In genomic region chr16:30526137-30526822, GRCh38 we compare ENCODE assay signal across 1 cellular context.
TF ChIP-seq lines count a peak whose summit lies in the region.

TSS of gene ZNF768 (minus strand) at chr16:30526566. CDS start at chr16:30526413, 153 bp downstream.

TF ChIP-seq in HEK293, 187 proteins besides CTCF, POLR2A, EP300 and RAD21 (continued from another document):
- TF ChIP-seq SP3 (tag by site-specific recombination; IDR thresholded peaks at IDR 0.05) (peak; percentile 46; the same call in 1 of the 2 replicates), SP7 (tag by site-specific recombination; IDR thresholded peaks at IDR 0.05) (no peak), ATF2 (tag by site-specific recombination; IDR thresholded peaks at IDR 0.05; ENCODE audit: low read depth) (no peak), KLF17 (tag by site-specific recombination; IDR thresholded peaks at IDR 0.05) (peak; percentile 65; the same call in 1 of the 2 replicates), ZNF488 (tag by site-specific recombination; IDR thresholded peaks at IDR 0.05) (no peak), PATZ1 (tag by site-specific recombination; IDR thresholded peaks at IDR 0.05) (peak; percentile 53), GLIS1 (tag by site-specific recombination; IDR thresholded peaks at IDR 0.05) (no peak), ZNF23 (tag by site-specific recombination; IDR thresholded peaks at IDR 0.05; ENCODE audit: borderline replicate concordance) (no peak), ZNF133 (tag by site-specific recombination; IDR thresholded peaks at IDR 0.05) (no peak), ZNF184 (tag by site-specific recombination; IDR thresholded peaks at IDR 0.05) (0 out of 2 replicates have a peak, but pooled peaks have one; percentile 20), ZFP41 (tag by site-specific recombination; IDR thresholded peaks at IDR 0.05; ENCODE audit: borderline replicate concordance) (no peak), ZNF596 (tag by site-specific recombination; IDR thresholded peaks at IDR 0.05) (no peak), ZNF280C (tag by site-specific recombination; IDR thresholded peaks at IDR 0.05) (no peak), ZNF830 (tag by site-specific recombination; IDR thresholded peaks at IDR 0.05; ENCODE audit: low read depth) (no peak), REST (tag by site-specific recombination; IDR thresholded peaks at IDR 0.05) (peak; percentile 98), SP2 (tag by site-specific recombination; IDR thresholded peaks at IDR 0.05) (peak; percentile 33), ZNF747 (tag by site-specific recombination; IDR thresholded peaks at IDR 0.05) (no peak), ZNF239 (tag by site-specific recombination; IDR thresholded peaks at IDR 0.05) (no peak), ZNF423 (tag by site-specific recombination; IDR thresholded peaks at IDR 0.05) (no peak), ZNF629 (tag by site-specific recombination; IDR thresholded peaks at IDR 0.05) (peak; percentile 23; the same call in 1 of the 2 replicates), SCRT2 (tag by site-specific recombination; IDR thresholded peaks at IDR 0.05) (no peak), ZIC2 (tag by site-specific recombination; IDR thresholded peaks at IDR 0.05) (no peak), ZNF785 (tag by site-specific recombination; IDR thresholded peaks at IDR 0.05) (no peak), ZFP3 (tag by site-specific recombination; IDR thresholded peaks at IDR 0.05; ENCODE audit: low read depth) (no peak), ZFP37 (tag by site-specific recombination; IDR thresholded peaks at IDR 0.05) (no peak), KLF10 (tag by site-specific recombination; IDR thresholded peaks at IDR 0.05) (no peak; the same call in 1 of the 2 replicates), ZNF837 (tag by site-specific recombination; IDR thresholded peaks at IDR 0.05) (no peak), HOXD13 (CRISPR knock-in tag; IDR thresholded peaks at IDR 0.05; ENCODE audit: borderline replicate concordance) (no peak), FEZF1 (tag by site-specific recombination; IDR thresholded peaks at IDR 0.05) (no peak), ZNF76 (tag by site-specific recombination; IDR thresholded peaks at IDR 0.05; ENCODE audit: borderline replicate concordance, low read depth) (peak; percentile 23; the same call in 1 of the 2 replicates), ZNF341 (tag by site-specific recombination; IDR thresholded peaks at IDR 0.05; ENCODE audit: low read depth) (0 out of 2 replicates have a peak, but pooled peaks have one; percentile 11), ZNF354C (tag by site-specific recombination; IDR thresholded peaks at IDR 0.05; ENCODE audit: borderline replicate concordance, low read depth) (no peak), ZNF473 (tag by site-specific recombination; IDR thresholded peaks at IDR 0.05) (no peak), YY1 (tag by site-specific recombination; IDR thresholded peaks at IDR 0.05) (0 out of 2 replicates have a peak, but pooled peaks have one; percentile 27), ZBTB17 (tag by site-specific recombination; IDR thresholded peaks at IDR 0.05) (peak; percentile 16; the same call in 1 of the 2 replicates), ZBTB8A (tag by site-specific recombination; IDR thresholded peaks at IDR 0.05) (peak; percentile 15; the same call in 1 of the 2 replicates), MYNN (tag by site-specific recombination; IDR thresholded peaks at IDR 0.05; ENCODE audit: borderline replicate concordance) (no peak), SALL2 (tag by site-specific recombination; IDR thresholded peaks at IDR 0.05; ENCODE audit: borderline replicate concordance) (no peak), ZNF843 (tag by site-specific recombination; IDR thresholded peaks at IDR 0.05) (0 out of 2 replicates have a peak, but pooled peaks have one; percentile 32), ZNF529 (tag by site-specific recombination; IDR thresholded peaks at IDR 0.05; ENCODE audit: insufficient replicate concordance) (no peak), ZNF558 (tag by site-specific recombination; IDR thresholded peaks at IDR 0.05) (no peak)
- TF ChIP-seq, protein P1, sequence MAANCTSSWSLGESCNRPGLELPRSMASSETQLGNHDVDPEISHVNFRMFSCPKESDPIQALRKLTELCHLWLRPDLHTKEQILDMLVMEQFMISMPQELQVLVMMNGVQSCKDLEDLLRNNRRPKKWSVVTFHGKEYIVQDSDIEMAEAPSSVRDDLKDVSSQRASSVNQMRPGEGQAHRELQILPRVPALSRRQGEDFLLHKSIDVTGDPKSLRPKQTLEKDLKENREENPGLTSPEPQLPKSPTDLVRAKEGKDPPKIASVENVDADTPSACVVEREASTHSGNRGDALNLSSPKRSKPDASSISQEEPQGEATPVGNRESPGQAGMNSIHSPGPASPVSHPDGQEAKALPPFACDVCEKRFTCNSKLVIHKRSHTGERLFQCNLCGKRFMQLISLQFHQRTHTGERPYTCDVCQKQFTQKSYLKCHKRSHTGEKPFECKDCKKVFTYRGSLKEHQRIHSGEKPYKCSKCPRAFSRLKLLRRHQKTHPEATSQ (tag by site-specific recombination; IDR thresholded peaks at IDR 0.05), result no peak
- TF ChIP-seq, protein P2, sequence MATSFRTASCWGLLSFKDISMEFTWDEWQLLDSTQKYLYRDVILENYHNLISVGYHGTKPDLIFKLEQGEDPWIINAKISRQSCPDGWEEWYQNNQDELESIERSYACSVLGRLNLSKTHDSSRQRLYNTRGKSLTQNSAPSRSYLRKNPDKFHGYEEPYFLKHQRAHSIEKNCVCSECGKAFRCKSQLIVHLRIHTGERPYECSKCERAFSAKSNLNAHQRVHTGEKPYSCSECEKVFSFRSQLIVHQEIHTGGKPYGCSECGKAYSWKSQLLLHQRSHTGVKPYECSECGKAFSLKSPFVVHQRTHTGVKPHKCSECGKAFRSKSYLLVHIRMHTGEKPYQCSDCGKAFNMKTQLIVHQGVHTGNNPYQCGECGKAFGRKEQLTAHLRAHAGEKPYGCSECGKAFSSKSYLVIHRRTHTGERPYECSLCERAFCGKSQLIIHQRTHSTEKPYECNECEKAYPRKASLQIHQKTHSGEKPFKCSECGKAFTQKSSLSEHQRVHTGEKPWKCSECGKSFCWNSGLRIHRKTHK (tag by site-specific recombination; IDR thresholded peaks at IDR 0.05), result no peak
- TF ChIP-seq, protein P3, sequence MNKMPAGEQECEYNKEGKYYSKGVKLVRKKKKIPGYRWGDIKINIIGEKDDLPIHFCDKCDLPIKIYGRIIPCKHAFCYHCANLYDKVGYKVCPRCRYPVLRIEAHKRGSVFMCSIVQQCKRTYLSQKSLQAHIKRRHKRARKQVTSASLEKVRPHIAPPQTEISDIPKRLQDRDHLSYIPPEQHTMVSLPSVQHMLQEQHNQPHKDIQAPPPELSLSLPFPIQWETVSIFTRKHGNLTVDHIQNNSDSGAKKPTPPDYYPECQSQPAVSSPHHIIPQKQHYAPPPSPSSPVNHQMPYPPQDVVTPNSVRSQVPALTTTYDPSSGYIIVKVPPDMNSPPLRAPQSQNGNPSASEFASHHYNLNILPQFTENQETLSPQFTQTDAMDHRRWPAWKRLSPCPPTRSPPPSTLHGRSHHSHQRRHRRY (tag by site-specific recombination; IDR thresholded peaks at IDR 0.05), result peak; percentile 22; the same call in 1 of the 2 replicates
TF ChIP-seq in HEK293: peak in this region for 20.
